In genomic region chr2:171793691-171794678, GRCh38 we compare ENCODE assay signal across 16 cellular contexts.
DNase-seq lines count a peak whose midpoint lies in the region; TF ChIP-seq lines count a peak whose summit lies in the region.
"Had no signal": no experiment of that assay in that cellular context is flagged by ENCODE, and none has a peak within 500 bp of the region (broad histone marks: within the 10 kb centered on the region; RNA-seq: fewer than 3 reads in every experiment).

No MANE protein-coding gene starts in this region.

- peak overlapping the region; percentile 71 for H3K27ac Mint-ChIP-seq in activated T-cell treated with anti-CD3 and anti-CD28 coated beads, Interleukin-2, amount 50 U/mL, for 24 hours

- peaks cover 62% of the 10 kb centered on the region for H3K36me3 Mint-ChIP-seq in activated T-cell treated with anti-CD3 and anti-CD28 coated beads, Interleukin-2, amount 50 U/mL, for 24 hours (ENCODE audit: low read depth)

- H3K9me3 Mint-ChIP-seq in activated T-cell treated with anti-CD3 and anti-CD28 coated beads, Interleukin-2, amount 50 U/mL, for 24 hours = no peaks in the 10 kb centered on the region

- TF ChIP-seq CTCF in cardiac fibroblast (IDR thresholded peaks at IDR 0.05; ENCODE audit: low read depth, low read length) (no peak), retinal pigment epithelial cell (conservative IDR thresholded peaks at IDR 0.05; ENCODE audit: low read depth, low read length) (no peak), vagina (IDR thresholded peaks at IDR 0.05) (no peak)

- H3K4me1 ChIP-seq in Karpas-422 (ENCODE audit: low read length) (peaks cover 38% of the 10 kb centered on the region), vagina (no peaks in the 10 kb centered on the region)
- H3K4me1 ChIP-seq: psoas muscle had no signal

- no peak for TF ChIP-seq POLR2A in vagina (IDR thresholded peaks at IDR 0.05)

- H3K9me2 ChIP-seq in Karpas-422 (replicated peaks; ENCODE audit: insufficient read depth, low read length) = no peaks in the 10 kb centered on the region

- peaks cover 25% of the 10 kb centered on the region; the same call in 1 of the 2 replicates for H3K36me3 ChIP-seq in Karpas-422 (ENCODE audit: insufficient read depth, low read length)
- H3K36me3 ChIP-seq in vagina = peaks cover 0 to 18% of the 10 kb centered on the region in 2 donors

- H3K4me1 Mint-ChIP-seq in activated T-cell treated with anti-CD3 and anti-CD28 coated beads, Interleukin-2, amount 50 U/mL, for 24 hours (ENCODE audit: low read depth) = peaks cover 21% of the 10 kb centered on the region

- no peaks in the 10 kb centered on the region for H3K27me3 ChIP-seq in Karpas-422 (ENCODE audit: low read length)
- H3K27me3 ChIP-seq in vagina = no peaks in the 10 kb centered on the region

- no peak overlapping the region for H2AFZ ChIP-seq in Karpas-422 (ENCODE audit: low read length)

- peak overlapping the region; percentile 43 for H3K4me2 ChIP-seq in Karpas-422 (ENCODE audit: low read depth, low read length, poor library complexity, severe bottlenecking)
- H3K4me2 ChIP-seq: A549 had no signal

- H3K9ac ChIP-seq in Karpas-422 (ENCODE audit: low read length) = no peak overlapping the region

- H3K79me2 ChIP-seq in Karpas-422 (ENCODE audit: low read length) = peaks cover 19% of the 10 kb centered on the region

- H3K27me3 Mint-ChIP-seq in activated T-cell treated with anti-CD3 and anti-CD28 coated beads, Interleukin-2, amount 50 U/mL, for 24 hours = no peaks in the 10 kb centered on the region

- H3K4me3 Mint-ChIP-seq in activated T-cell treated with anti-CD3 and anti-CD28 coated beads, Interleukin-2, amount 50 U/mL, for 24 hours = no peak overlapping the region

- H3K27ac ChIP-seq in Karpas-422 (ENCODE audit: low read length) (peak overlapping the region; percentile 38; the same call in 1 of the 2 replicates), vagina (no peak overlapping the region)
- H3K27ac ChIP-seq: A549, psoas muscle, RWPE1 had no signal

- no peaks in the 10 kb centered on the region for H4K20me1 ChIP-seq in Karpas-422 (ENCODE audit: insufficient read depth, low read depth, low read length)

- H3K4me3 ChIP-seq in Karpas-422 (ENCODE audit: low read length) (no peak overlapping the region), cardiac fibroblast (replicated peaks in 1 of 2; ENCODE audit: low read depth in 2 of 2, low read length in 2 of 2) (no peak overlapping the region), retinal pigment epithelial cell (ENCODE audit: low read length) (no peak overlapping the region), vagina (no peak overlapping the region)
- H3K4me3 ChIP-seq: A549, psoas muscle had no signal

- intact Hi-C loops in vagina (cut with DNase I) = no loop called here

- DNase-seq in activated T-cell treated with anti-CD3 and anti-CD28 coated beads, Interleukin-2, amount 50 U/mL, for 24 hours = no peak
- DNase-seq in activated T-cell treated with anti-CD3 and anti-CD28 coated beads, Interleukin-2, amount 50 U/mL, for 48 hours = no peak
- DNase-seq in Karpas-422 (no peak), cardiac fibroblast (ENCODE audit: low read depth in 2 of 2) (peak; percentile 9 to 34), retinal pigment epithelial cell (ENCODE audit: low read depth) (peak; percentile 13), vagina (ENCODE audit: extremely low spot score in 2 of 2) (no peak), COR-L47 (lab: John Stamatoyannopoulos, UW) (no peak), islet precursor cell (no peak)
- DNase-seq: activated CD4-positive, alpha-beta T cell treated with anti-CD3 and anti-CD28 coated beads for 1 hour; amygdala; NCI-H2029 treated with DMSO at 0.1 percent for 48 hours; psoas muscle; substantia nigra; T-helper 1 cell had no signal

- no peaks in the 10 kb centered on the region for H3K9me3 ChIP-seq in Karpas-422 (ENCODE audit: low read length)
- H3K9me3 ChIP-seq in vagina = no peaks in the 10 kb centered on the region
- H3K9me3 ChIP-seq: A549, psoas muscle had no signal

Comparison
In these comparisons a context has a peak if more than half of its experiments do, and no peak if none do; other contexts are left out.
1. DNase-seq: peak in cardiac fibroblast (2 of 2) and retinal pigment epithelial cell (single experiment); none in activated T-cell treated with anti-CD3 and anti-CD28 coated beads, Interleukin-2, amount 50 U/mL, for 24 hours (single experiment), activated T-cell treated with anti-CD3 and anti-CD28 coated beads, Interleukin-2, amount 50 U/mL, for 48 hours (0 of 2), Karpas-422 (single experiment), vagina (0 of 2), COR-L47 (single experiment) and islet precursor cell (single experiment).